9 cellular contexts compared by ENCODE assay signal in genomic region chr6:30612687-30613248, GRCh38. TPM values are rescaled to one million over a fixed set of nuclear protein-coding genes. Genes with fewer than 3 reads are reported as not detected.
DNase-seq lines count a peak whose midpoint lies in the region; ATAC-seq, FAIRE-seq and TF ChIP-seq lines count a peak whose summit lies in the region.
"Had no signal": no experiment of that assay in that cellular context is flagged by ENCODE, and none has a peak within 500 bp of the region (broad histone marks: within the 10 kb centered on the region; RNA-seq: fewer than 3 reads in every experiment).

No MANE protein-coding gene starts in this region.

- H3K9me3 Mint-ChIP-seq in activated naive CD4-positive, alpha-beta T cell treated with anti-CD3 and anti-CD28 coated beads, Interleukin-2, amount 50 U/mL, for 24 hours, result no peaks in the 10 kb centered on the region
- no peaks in the 10 kb centered on the region for H3K9me3 Mint-ChIP-seq in activated T-helper 17 cell treated with anti-CD3 and anti-CD28 coated beads, Interleukin-2, amount 50 U/mL, for 72 hours
- H3K9me3 Mint-ChIP-seq in type B pancreatic cell, result no peaks in the 10 kb centered on the region

- peaks cover 23 to 35% of the 10 kb centered on the region in 2 donors for H3K4me1 ChIP-seq in kidney (ENCODE audit: control insufficient read depth in 1 of 2, insufficient read depth in 1 of 2, low read depth in 1 of 2, low read length in 2 of 2)

- TF ChIP-seq CTCF in kidney (IDR thresholded peaks at IDR 0.05; ENCODE audit: borderline replicate concordance, extremely low read depth, insufficient read depth) (no peak), type B pancreatic cell (conservative IDR thresholded peaks at IDR 0.05) (no peak)

- H3K4me3 Mint-ChIP-seq in activated naive CD4-positive, alpha-beta T cell treated with anti-CD3 and anti-CD28 coated beads, Interleukin-2, amount 50 U/mL, for 24 hours, result peak overlapping the region; percentile 94
- H3K4me3 Mint-ChIP-seq in activated T-helper 17 cell treated with anti-CD3 and anti-CD28 coated beads, Interleukin-2, amount 50 U/mL, for 72 hours, result peak overlapping the region; percentile 94
- H3K4me3 Mint-ChIP-seq in type B pancreatic cell, result peak overlapping the region; percentile 14

- peaks cover 63% of the 10 kb centered on the region for H3K4me1 Mint-ChIP-seq in activated naive CD4-positive, alpha-beta T cell treated with anti-CD3 and anti-CD28 coated beads, Interleukin-2, amount 50 U/mL, for 24 hours
- H3K4me1 Mint-ChIP-seq in activated T-helper 17 cell treated with anti-CD3 and anti-CD28 coated beads, Interleukin-2, amount 50 U/mL, for 72 hours, result peaks cover 49% of the 10 kb centered on the region
- H3K4me1 Mint-ChIP-seq in type B pancreatic cell (ENCODE audit: unreplicated experiment), result peaks cover 31% of the 10 kb centered on the region

- H3K36me3 Mint-ChIP-seq in activated naive CD4-positive, alpha-beta T cell treated with anti-CD3 and anti-CD28 coated beads, Interleukin-2, amount 50 U/mL, for 24 hours, result peaks cover 44% of the 10 kb centered on the region
- H3K36me3 Mint-ChIP-seq in activated T-helper 17 cell treated with anti-CD3 and anti-CD28 coated beads, Interleukin-2, amount 50 U/mL, for 72 hours (ENCODE audit: low read depth), result peaks cover 100% of the 10 kb centered on the region
- H3K36me3 Mint-ChIP-seq in type B pancreatic cell, result peaks cover 44% of the 10 kb centered on the region

- H3K36me3 ChIP-seq in kidney (ENCODE audit: control insufficient read depth in 1 of 2, insufficient read depth in 2 of 2, low read length in 2 of 2), result peaks cover 8 to 31% of the 10 kb centered on the region in 2 donors

- peak overlapping the region; percentile 56 to 59 for H3K27ac ChIP-seq in kidney (ENCODE audit: low read depth in 2 of 2, low read length in 2 of 2)

- peak overlapping the region; percentile 31 for H3K27ac Mint-ChIP-seq in activated naive CD4-positive, alpha-beta T cell treated with anti-CD3 and anti-CD28 coated beads, Interleukin-2, amount 50 U/mL, for 24 hours
- peak overlapping the region; percentile 100 for H3K27ac Mint-ChIP-seq in activated T-helper 17 cell treated with anti-CD3 and anti-CD28 coated beads, Interleukin-2, amount 50 U/mL, for 72 hours
- H3K27ac Mint-ChIP-seq in type B pancreatic cell, result peak overlapping the region; percentile 78

- no peak for ATAC-seq in activated T-helper 17 cell treated with anti-CD3 and anti-CD28 coated beads, Interleukin-2, amount 50 U/mL, for 72 hours (replicated peaks)
- no peak for ATAC-seq in HG02981 (IDR thresholded peaks at IDR 0.05; ENCODE audit: unreplicated experiment)
- no peak for ATAC-seq in GM19035 (IDR thresholded peaks at IDR 0.05; ENCODE audit: unreplicated experiment)

- DNase-seq in activated naive CD4-positive, alpha-beta T cell (lab: John Stamatoyannopoulos, UW), result no peak
- DNase-seq in kidney (no peak), type B pancreatic cell (ENCODE audit: extremely low spot score, unreplicated experiment) (no peak), NCI-H1048 (lab: John Stamatoyannopoulos, UW) (no peak)

- intact Hi-C loops in kidney (cut with DNase I), result no loop called here

- H3K9me3 ChIP-seq in kidney (ENCODE audit: control insufficient read depth in 1 of 2, low read length in 2 of 2), result no peaks in the 10 kb centered on the region
- H3K9me3 ChIP-seq: thoracic aorta had no signal

- H3K27me3 Mint-ChIP-seq in activated naive CD4-positive, alpha-beta T cell treated with anti-CD3 and anti-CD28 coated beads, Interleukin-2, amount 50 U/mL, for 24 hours, result no peaks in the 10 kb centered on the region
- no peaks in the 10 kb centered on the region for H3K27me3 Mint-ChIP-seq in activated T-helper 17 cell treated with anti-CD3 and anti-CD28 coated beads, Interleukin-2, amount 50 U/mL, for 72 hours
- peaks cover 21% of the 10 kb centered on the region for H3K27me3 Mint-ChIP-seq in type B pancreatic cell

- H3K9ac ChIP-seq in kidney (ENCODE audit: low read length in 2 of 2), result peak overlapping the region; percentile 17 to 93

- peak overlapping the region; percentile 21 to 31 for H3K4me3 ChIP-seq in kidney (ENCODE audit: low read length in 2 of 2)
- H3K4me3 ChIP-seq: thoracic aorta had no signal

- FAIRE-seq in kidney (lab: Jason Lieb, UNC), result no peak

RNA-seq across cellular contexts. Expression of gene PPP1R10, which starts 4.3 kb away (rescaled TPM):
- 100 to 1,000 TPM in 1 of 2 donors, 10 to 100 TPM in 1; 85.9 to 101 TPM for total RNA-seq in activated T-helper 17 cell treated with anti-CD3 and anti-CD28 coated beads, Interleukin-2, amount 50 U/mL, for 72 hours
- total RNA-seq in kidney, result 65.0 TPM
- 19.7 TPM for polyA plus RNA-seq in kidney (ENCODE audit: insufficient read depth, low read depth, low replicate concordance)
- total RNA-seq in type B pancreatic cell (ENCODE audit: low replicate concordance), result 84.3 and 116 TPM in 2 replicates

RNA-seq across cellular contexts. Expression of gene MRPS18B, which starts 4.9 kb away (rescaled TPM):
- total RNA-seq in activated T-helper 17 cell treated with anti-CD3 and anti-CD28 coated beads, Interleukin-2, amount 50 U/mL, for 72 hours, result 10 to 100 TPM; 64.6 to 78.5 TPM
- total RNA-seq in kidney (62.1 TPM), type B pancreatic cell (ENCODE audit: low replicate concordance) (39.8 and 45.3 TPM in 2 replicates)
- 135 TPM for polyA plus RNA-seq in kidney (ENCODE audit: insufficient read depth, low read depth, low replicate concordance)

RNA-seq across cellular contexts. Expression of gene ATAT1, which starts 13.9 kb away (rescaled TPM):
- 10 to 100 TPM; 12.3 to 20.9 TPM for total RNA-seq in activated T-helper 17 cell treated with anti-CD3 and anti-CD28 coated beads, Interleukin-2, amount 50 U/mL, for 72 hours
- total RNA-seq in kidney, result 10.4 TPM
- polyA plus RNA-seq in kidney (ENCODE audit: insufficient read depth, low read depth, low replicate concordance), result 12.4 TPM
- total RNA-seq in type B pancreatic cell (ENCODE audit: low replicate concordance), result 23.1 and 47.0 TPM in 2 replicates

RNA-seq across cellular contexts. Expression of gene C6orf136, which starts 34.2 kb away (rescaled TPM):
- total RNA-seq in activated T-helper 17 cell treated with anti-CD3 and anti-CD28 coated beads, Interleukin-2, amount 50 U/mL, for 72 hours, result 10 to 100 TPM; 24.8 to 36.7 TPM
- total RNA-seq in kidney, result 27.4 TPM
- 45.6 TPM for polyA plus RNA-seq in kidney (ENCODE audit: insufficient read depth, low read depth, low replicate concordance)
- total RNA-seq in type B pancreatic cell (ENCODE audit: low replicate concordance), result 16.0 and 27.1 TPM in 2 replicates

RNA-seq across cellular contexts. Expression of gene ABCF1, which starts 41.5 kb away (rescaled TPM):
- total RNA-seq in activated T-helper 17 cell treated with anti-CD3 and anti-CD28 coated beads, Interleukin-2, amount 50 U/mL, for 72 hours, result 10 to 100 TPM; 65.0 to 98.2 TPM
- total RNA-seq in kidney (47.2 TPM), type B pancreatic cell (ENCODE audit: low replicate concordance) (64.2 and 69.2 TPM in 2 replicates)
- polyA plus RNA-seq in kidney (ENCODE audit: insufficient read depth, low read depth, low replicate concordance), result 32.9 TPM

Comparison
In these comparisons a context has a peak if more than half of its experiments do, and no peak if none do; other contexts are left out.
1. H3K27ac Mint-ChIP-seq: peak in every context shown above with its lines; median percentile 100 in activated T-helper 17 cell treated with anti-CD3 and anti-CD28 coated beads, Interleukin-2, amount 50 U/mL, for 72 hours; 78 in type B pancreatic cell; 31 in activated naive CD4-positive, alpha-beta T cell treated with anti-CD3 and anti-CD28 coated beads, Interleukin-2, amount 50 U/mL, for 24 hours.
2. H3K4me3 Mint-ChIP-seq: peak in every context shown above with its lines; median percentile 94 in activated naive CD4-positive, alpha-beta T cell treated with anti-CD3 and anti-CD28 coated beads, Interleukin-2, amount 50 U/mL, for 24 hours; 94 in activated T-helper 17 cell treated with anti-CD3 and anti-CD28 coated beads, Interleukin-2, amount 50 U/mL, for 72 hours; 14 in type B pancreatic cell.